1 cellular context compared by ENCODE assay signal in genomic region chr1:24969616-24970398, GRCh38.
TF ChIP-seq lines count a peak whose summit lies in the region.

No MANE protein-coding gene starts in this region.

TF ChIP-seq in HepG2, 621 proteins besides CTCF, POLR2A, EP300 and RAD21:
- TF ChIP-seq SKI (IDR thresholded peaks at IDR 0.05; ENCODE audit: partially characterized antibody): no peak
- 0 out of 2 replicates have a peak, but pooled peaks have one; percentile 11 for TF ChIP-seq ZNF768 (CRISPR knock-in tag; IDR thresholded peaks at IDR 0.05)
